ENCODE assay signal across 2 cellular contexts in genomic region chr2:51018145-51018544, GRCh38.
TF ChIP-seq lines count a peak whose summit lies in the region.

No MANE protein-coding gene starts in this region.

TF ChIP-seq in GM23338, 12 proteins besides CTCF, POLR2A, EP300 and RAD21 (continued from another document):
- TF ChIP-seq ZNF331 (CRISPR knock-in tag; IDR thresholded peaks at IDR 0.05; ENCODE audit: low read depth) (no peak), REST (IDR thresholded peaks at IDR 0.05; ENCODE audit: unreplicated experiment) (no peak), EZH2phosphoT487 (IDR thresholded peaks at IDR 0.05; ENCODE audit: unreplicated experiment) (no peak), CREB1 (CRISPR knock-in tag; IDR thresholded peaks at IDR 0.05; ENCODE audit: low read depth) (no peak), STAT1 (IDR thresholded peaks at IDR 0.05; ENCODE audit: unreplicated experiment) (no peak), EZH2 (IDR thresholded peaks at IDR 0.05; ENCODE audit: low read depth, unreplicated experiment) (no peak), JUNB (IDR thresholded peaks at IDR 0.05; ENCODE audit: unreplicated experiment) (no peak), NANOG (IDR thresholded peaks at IDR 0.05; ENCODE audit: borderline replicate concordance) (no peak)
- TF ChIP-seq, protein P1, sequence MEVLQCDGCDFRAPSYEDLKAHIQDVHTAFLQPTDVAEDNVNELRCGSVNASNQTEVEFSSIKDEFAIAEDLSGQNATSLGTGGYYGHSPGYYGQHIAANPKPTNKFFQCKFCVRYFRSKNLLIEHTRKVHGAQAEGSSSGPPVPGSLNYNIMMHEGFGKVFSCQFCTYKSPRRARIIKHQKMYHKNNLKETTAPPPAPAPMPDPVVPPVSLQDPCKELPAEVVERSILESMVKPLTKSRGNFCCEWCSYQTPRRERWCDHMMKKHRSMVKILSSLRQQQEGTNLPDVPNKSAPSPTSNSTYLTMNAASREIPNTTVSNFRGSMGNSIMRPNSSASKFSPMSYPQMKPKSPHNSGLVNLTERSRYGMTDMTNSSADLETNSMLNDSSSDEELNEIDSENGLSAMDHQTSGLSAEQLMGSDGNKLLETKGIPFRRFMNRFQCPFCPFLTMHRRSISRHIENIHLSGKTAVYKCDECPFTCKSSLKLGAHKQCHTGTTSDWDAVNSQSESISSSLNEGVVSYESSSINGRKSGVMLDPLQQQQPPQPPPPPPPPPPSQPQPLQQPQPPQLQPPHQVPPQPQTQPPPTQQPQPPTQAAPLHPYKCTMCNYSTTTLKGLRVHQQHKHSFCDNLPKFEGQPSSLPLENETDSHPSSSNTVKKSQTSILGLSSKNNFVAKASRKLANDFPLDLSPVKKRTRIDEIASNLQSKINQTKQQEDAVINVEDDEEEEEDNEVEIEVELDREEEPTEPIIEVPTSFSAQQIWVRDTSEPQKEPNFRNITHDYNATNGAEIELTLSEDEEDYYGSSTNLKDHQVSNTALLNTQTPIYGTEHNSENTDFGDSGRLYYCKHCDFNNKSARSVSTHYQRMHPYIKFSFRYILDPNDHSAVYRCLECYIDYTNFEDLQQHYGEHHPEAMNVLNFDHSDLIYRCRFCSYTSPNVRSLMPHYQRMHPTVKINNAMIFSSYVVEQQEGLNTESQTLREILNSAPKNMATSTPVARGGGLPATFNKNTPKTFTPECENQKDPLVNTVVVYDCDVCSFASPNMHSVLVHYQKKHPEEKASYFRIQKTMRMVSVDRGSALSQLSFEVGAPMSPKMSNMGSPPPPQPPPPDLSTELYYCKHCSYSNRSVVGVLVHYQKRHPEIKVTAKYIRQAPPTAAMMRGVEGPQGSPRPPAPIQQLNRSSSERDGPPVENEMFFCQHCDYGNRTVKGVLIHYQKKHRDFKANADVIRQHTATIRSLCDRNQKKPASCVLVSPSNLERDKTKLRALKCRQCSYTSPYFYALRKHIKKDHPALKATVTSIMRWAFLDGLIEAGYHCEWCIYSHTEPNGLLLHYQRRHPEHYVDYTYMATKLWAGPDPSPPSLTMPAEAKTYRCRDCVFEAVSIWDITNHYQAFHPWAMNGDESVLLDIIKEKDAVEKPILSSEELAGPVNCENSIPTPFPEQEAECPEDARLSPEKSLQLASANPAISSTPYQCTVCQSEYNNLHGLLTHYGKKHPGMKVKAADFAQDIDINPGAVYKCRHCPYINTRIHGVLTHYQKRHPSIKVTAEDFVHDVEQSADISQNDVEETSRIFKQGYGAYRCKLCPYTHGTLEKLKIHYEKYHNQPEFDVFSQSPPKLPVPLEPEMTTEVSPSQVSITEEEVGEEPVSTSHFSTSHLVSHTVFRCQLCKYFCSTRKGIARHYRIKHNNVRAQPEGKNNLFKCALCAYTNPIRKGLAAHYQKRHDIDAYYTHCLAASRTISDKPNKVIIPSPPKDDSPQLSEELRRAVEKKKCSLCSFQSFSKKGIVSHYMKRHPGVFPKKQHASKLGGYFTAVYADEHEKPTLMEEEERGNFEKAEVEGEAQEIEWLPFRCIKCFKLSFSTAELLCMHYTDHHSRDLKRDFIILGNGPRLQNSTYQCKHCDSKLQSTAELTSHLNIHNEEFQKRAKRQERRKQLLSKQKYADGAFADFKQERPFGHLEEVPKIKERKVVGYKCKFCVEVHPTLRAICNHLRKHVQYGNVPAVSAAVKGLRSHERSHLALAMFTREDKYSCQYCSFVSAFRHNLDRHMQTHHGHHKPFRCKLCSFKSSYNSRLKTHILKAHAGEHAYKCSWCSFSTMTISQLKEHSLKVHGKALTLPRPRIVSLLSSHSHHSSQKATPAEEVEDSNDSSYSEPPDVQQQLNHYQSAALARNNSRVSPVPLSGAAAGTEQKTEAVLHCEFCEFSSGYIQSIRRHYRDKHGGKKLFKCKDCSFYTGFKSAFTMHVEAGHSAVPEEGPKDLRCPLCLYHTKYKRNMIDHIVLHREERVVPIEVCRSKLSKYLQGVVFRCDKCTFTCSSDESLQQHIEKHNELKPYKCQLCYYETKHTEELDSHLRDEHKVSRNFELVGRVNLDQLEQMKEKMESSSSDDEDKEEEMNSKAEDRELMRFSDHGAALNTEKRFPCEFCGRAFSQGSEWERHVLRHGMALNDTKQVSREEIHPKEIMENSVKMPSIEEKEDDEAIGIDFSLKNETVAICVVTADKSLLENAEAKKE (CRISPR knock-in tag; IDR thresholded peaks at IDR 0.05) = no peak
- TF ChIP-seq, protein P2, sequence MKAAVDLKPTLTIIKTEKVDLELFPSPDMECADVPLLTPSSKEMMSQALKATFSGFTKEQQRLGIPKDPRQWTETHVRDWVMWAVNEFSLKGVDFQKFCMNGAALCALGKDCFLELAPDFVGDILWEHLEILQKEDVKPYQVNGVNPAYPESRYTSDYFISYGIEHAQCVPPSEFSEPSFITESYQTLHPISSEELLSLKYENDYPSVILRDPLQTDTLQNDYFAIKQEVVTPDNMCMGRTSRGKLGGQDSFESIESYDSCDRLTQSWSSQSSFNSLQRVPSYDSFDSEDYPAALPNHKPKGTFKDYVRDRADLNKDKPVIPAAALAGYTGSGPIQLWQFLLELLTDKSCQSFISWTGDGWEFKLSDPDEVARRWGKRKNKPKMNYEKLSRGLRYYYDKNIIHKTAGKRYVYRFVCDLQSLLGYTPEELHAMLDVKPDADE (IDR thresholded peaks at IDR 0.05) = no peak

TF ChIP-seq in H1, 55 proteins besides CTCF, POLR2A, EP300 and RAD21 (continued from another document):
- TF ChIP-seq BCL11A (IDR thresholded peaks at IDR 0.05; ENCODE audit: low read depth in 2 of 2, low read length in 2 of 2) = no peak
- no peak for TF ChIP-seq SUZ12 (IDR thresholded peaks at IDR 0.05; ENCODE audit: low read length)
- TF ChIP-seq KDM4A (IDR thresholded peaks at IDR 0.05; ENCODE audit: low read depth, low read length, severe bottlenecking) = no peak
- no peak for TF ChIP-seq GTF2F1 (IDR thresholded peaks at IDR 0.05; ENCODE audit: borderline replicate concordance, low read depth, low read length)
- no peak for TF ChIP-seq EGR1 (IDR thresholded peaks at IDR 0.05; ENCODE audit: borderline replicate concordance, low read depth, low read length)
- TF ChIP-seq POU5F1 (IDR thresholded peaks at IDR 0.05; ENCODE audit: low read depth, low read length) = no peak
- no peak for TF ChIP-seq JUND (IDR thresholded peaks at IDR 0.05; ENCODE audit: low read length)
- no peak for TF ChIP-seq TCF12 (IDR thresholded peaks at IDR 0.05; ENCODE audit: low read depth, low read length)
- TF ChIP-seq BACH1 (IDR thresholded peaks at IDR 0.05; ENCODE audit: low read length) = no peak
- TF ChIP-seq HDAC2 (IDR thresholded peaks at IDR 0.05; ENCODE audit: borderline replicate concordance in 1 of 2, low read depth in 2 of 2, low read length in 2 of 2) = no peak
- TF ChIP-seq, protein P3, sequence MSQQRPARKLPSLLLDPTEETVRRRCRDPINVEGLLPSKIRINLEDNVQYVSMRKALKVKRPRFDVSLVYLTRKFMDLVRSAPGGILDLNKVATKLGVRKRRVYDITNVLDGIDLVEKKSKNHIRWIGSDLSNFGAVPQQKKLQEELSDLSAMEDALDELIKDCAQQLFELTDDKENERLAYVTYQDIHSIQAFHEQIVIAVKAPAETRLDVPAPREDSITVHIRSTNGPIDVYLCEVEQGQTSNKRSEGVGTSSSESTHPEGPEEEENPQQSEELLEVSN (IDR thresholded peaks at IDR 0.05) = no peak
- no peak for TF ChIP-seq FOSL1 (IDR thresholded peaks at IDR 0.05; ENCODE audit: insufficient read depth, low read depth, low read length)
- no peak for TF ChIP-seq ATF3 (IDR thresholded peaks at IDR 0.05; ENCODE audit: insufficient read depth, low read depth, low read length)
- TF ChIP-seq RFX5 (IDR thresholded peaks at IDR 0.05; ENCODE audit: borderline replicate concordance, low read depth, low read length) = no peak
- no peak for TF ChIP-seq PHF8 (conservative IDR thresholded peaks at IDR 0.05; ENCODE audit: low read depth, low read length)
- no peak for TF ChIP-seq YY1 (IDR thresholded peaks at IDR 0.05; ENCODE audit: low read depth, low read length)
